In the genomic region with DNA sequence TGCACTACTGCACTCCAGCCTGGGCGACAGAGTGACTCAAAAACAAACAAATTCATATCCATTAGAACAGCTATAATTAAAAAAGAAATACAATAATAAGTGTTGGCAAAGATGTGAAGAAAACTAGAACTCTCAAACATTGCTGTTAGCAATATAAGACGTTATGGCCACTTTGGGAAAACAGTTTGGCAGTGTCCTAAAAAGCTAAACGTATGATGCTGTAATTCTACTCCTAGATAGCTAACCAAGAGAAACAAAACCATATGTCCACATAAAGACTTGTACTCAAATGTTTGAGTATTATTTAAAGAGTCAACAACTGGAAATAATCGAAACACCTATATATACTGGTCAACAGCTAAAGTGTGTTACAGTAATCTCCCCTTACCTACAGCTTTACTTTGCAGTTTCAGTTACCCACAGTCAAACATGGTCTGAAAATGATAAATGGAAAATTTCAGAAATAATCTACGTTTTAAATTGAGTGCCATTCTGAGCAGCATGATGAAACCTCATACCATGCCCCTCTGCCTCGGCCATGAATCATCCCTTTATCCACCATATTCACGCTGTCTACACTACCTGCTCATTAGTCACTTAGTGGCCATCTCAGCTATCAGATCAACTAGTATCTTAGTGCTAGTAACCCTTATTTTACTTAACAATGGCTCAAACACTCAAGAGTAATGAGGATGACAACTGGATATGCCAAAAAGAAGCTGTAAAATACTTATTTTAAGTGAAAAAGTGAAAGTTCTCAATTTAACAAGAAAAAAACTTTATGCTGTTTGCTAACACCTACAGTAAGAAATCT, we compare ENCODE assay signal across 10 cellular contexts. TPM values are rescaled to one million over a fixed set of nuclear protein-coding genes. Genes with fewer than 3 reads are reported as not detected.
A peak's percentile ranks its signal among the peaks of the same experiment; 100 is the strongest.
DNase-seq lines count a peak whose midpoint lies in the region; ATAC-seq and TF ChIP-seq lines count a peak whose summit lies in the region.
"Had no signal": no experiment of that assay in that cellular context is flagged by ENCODE, and none has a peak within 500 bp of the region (broad histone marks: within the 10 kb centered on the region; RNA-seq: fewer than 3 reads in every experiment).

No MANE protein-coding gene starts in this region.

- intact Hi-C loops in CD4-positive, alpha-beta memory T cell (cut with micrococcal nuclease) = loop anchor here (2.0 kb wide), 1 partner anchor 83 kb away; no protein-coding TSS in a partner anchor

- H3K9ac ChIP-seq in SK-N-MC (ENCODE audit: insufficient read length) = no peak overlapping the region

- CTCF ChIA-PET in HEK293 (lab: Yijun Ruan, JAX) = interaction anchor here (0.6 kb wide), 2 partner anchors 48 to 70 kb away, joined by 3 to 6 read pairs; no protein-coding TSS in a partner anchor
- CTCF ChIA-PET in CD4-positive, alpha-beta memory T cell (lab: Charles Lee; ENCODE audit: partially characterized antibody) = interaction anchor here (0.5 to 2.0 kb wide), 4 partner anchors 16 to 321 kb away, joined by 3 to 8 read pairs (median 4); no protein-coding TSS in a partner anchor

- H3K9me3 Mint-ChIP-seq in CD4-positive, alpha-beta memory T cell = no peaks in the 10 kb centered on the region

- no peak overlapping the region for H3K4me3 ChIP-seq in HEK293 (ENCODE audit: low read depth, low read length)
- no peak overlapping the region for H3K4me3 ChIP-seq in SK-N-MC
- H3K4me3 ChIP-seq in foreskin fibroblast (ENCODE audit: low read depth in 1 of 2, low read length in 2 of 2) = peak overlapping the region; percentile 6 to 23
- no peak overlapping the region for H3K4me3 ChIP-seq in CD4-positive, alpha-beta memory T cell (ENCODE audit: low read length in 2 of 2)
- H3K4me3 ChIP-seq: SJSA1 had no signal

- H3K9me3 ChIP-seq in HEK293 (ENCODE audit: control insufficient read depth, insufficient read depth, low read depth, low read length) (no peaks in the 10 kb centered on the region), SK-N-MC (ENCODE audit: low read depth, low read length) (no peaks in the 10 kb centered on the region)
- H3K9me3 ChIP-seq in CD4-positive, alpha-beta memory T cell (ENCODE audit: control insufficient read depth in 1 of 2, low read length in 2 of 2) = no peaks in the 10 kb centered on the region
- H3K9me3 ChIP-seq: SJSA1 had no signal

- H3K36me3 ChIP-seq in HEK293 (ENCODE audit: control insufficient read depth in 2 of 2, insufficient read depth in 1 of 2, low read length in 2 of 2) = no peaks in the 10 kb centered on the region
- H3K36me3 ChIP-seq in SK-N-MC (ENCODE audit: insufficient read depth, low read length) = no peaks in the 10 kb centered on the region
- H3K36me3 ChIP-seq in CD4-positive, alpha-beta memory T cell (ENCODE audit: insufficient read depth, low read length) = no peaks in the 10 kb centered on the region

- H3K4me1 ChIP-seq in HEK293 (ENCODE audit: control insufficient read depth, insufficient read depth, low read length) = peaks cover 2% of the 10 kb centered on the region; the same call in 1 of the 2 replicates
- peaks cover 14% of the 10 kb centered on the region for H3K4me1 ChIP-seq in CD4-positive, alpha-beta memory T cell (ENCODE audit: insufficient read depth, low read length)

- no peak for ATAC-seq in left lobe of liver
- no peak for ATAC-seq in GM21619 (IDR thresholded peaks at IDR 0.05; ENCODE audit: unreplicated experiment)

- H3K27ac ChIP-seq in HEK293 (ENCODE audit: extremely low read depth, low read depth, low read length) (peak overlapping the region; percentile 58; the same call in 1 of the 2 replicates), SK-N-MC (peak overlapping the region; percentile 65; the same call in 1 of the 2 replicates)
- H3K27ac ChIP-seq in CD4-positive, alpha-beta memory T cell (ENCODE audit: low read depth, low read length) = no peak overlapping the region
- H3K27ac ChIP-seq: SJSA1 had no signal

- TF ChIP-seq CTCF in HEK293 (tag by site-specific recombination; IDR thresholded peaks at IDR 0.05) (no peak), foreskin fibroblast (IDR thresholded peaks at IDR 0.05; ENCODE audit: low read depth, low read length) (no peak)

- no peak overlapping the region for H3K27ac Mint-ChIP-seq in CD4-positive, alpha-beta memory T cell

- no peaks in the 10 kb centered on the region for H3K27me3 ChIP-seq in CD4-positive, alpha-beta memory T cell (ENCODE audit: insufficient read depth, low read length)
- H3K27me3 ChIP-seq: SJSA1 had no signal

- peaks cover 0 to 2% of the 10 kb centered on the region in 2 donors for H3K36me3 Mint-ChIP-seq in CD4-positive, alpha-beta memory T cell

- POLR2A ChIA-PET in HEK293 (lab: Yijun Ruan, JAX) = interaction anchor here (1.1 kb wide), 1 partner anchor 128 kb away, joined by 3 read pairs; no protein-coding TSS in a partner anchor
- POLR2A ChIA-PET in CD4-positive, alpha-beta memory T cell (lab: Charles Lee; ENCODE audit: partially characterized antibody) = no interaction called here

- H3K27me3 Mint-ChIP-seq in CD4-positive, alpha-beta memory T cell = no peaks in the 10 kb centered on the region

- peak; percentile 7 for DNase-seq in COLO668 (lab: John Stamatoyannopoulos, UW; ENCODE audit: unreplicated experiment)
- no peak for DNase-seq in SK-N-MC (ENCODE audit: low read depth, low spot score)
- peak; percentile 51 to 84 for DNase-seq in foreskin fibroblast
- no peak for DNase-seq in left lobe of liver (ENCODE audit: low spot score)
- DNase-seq in NCI-H2029 (lab: John Stamatoyannopoulos, UW) = no peak
- no peak for DNase-seq in CD4-positive, alpha-beta memory T cell
- DNase-seq: nucleus accumbens had no signal

- peaks cover 20 to 32% (median 25%) of the 10 kb centered on the region in 4 donors for H3K4me1 Mint-ChIP-seq in CD4-positive, alpha-beta memory T cell

- no peak overlapping the region for H3K4me3 Mint-ChIP-seq in CD4-positive, alpha-beta memory T cell

TF ChIP-seq in HEK293, 187 proteins besides CTCF, POLR2A, EP300 and RAD21 (continues in another document):
- TF ChIP-seq SCRT2 (tag by site-specific recombination; IDR thresholded peaks at IDR 0.05) (0 out of 2 replicates have a peak, but pooled peaks have one; percentile 30), ZNF133 (tag by site-specific recombination; IDR thresholded peaks at IDR 0.05) (no peak), ZNF366 (tag by site-specific recombination; conservative IDR thresholded peaks at IDR 0.05) (0 out of 2 replicates have a peak, but pooled peaks have one; percentile 45), YY2 (tag by site-specific recombination; IDR thresholded peaks at IDR 0.05) (0 out of 2 replicates have a peak, but pooled peaks have one; percentile 24), ZNF529 (tag by site-specific recombination; IDR thresholded peaks at IDR 0.05; ENCODE audit: insufficient replicate concordance) (no peak), ZNF629 (tag by site-specific recombination; IDR thresholded peaks at IDR 0.05) (peak; percentile 76), ZNF843 (tag by site-specific recombination; IDR thresholded peaks at IDR 0.05) (peak; percentile 57; the same call in 1 of the 2 replicates), IKZF3 (tag by site-specific recombination; IDR thresholded peaks at IDR 0.05) (peak; percentile 16; the same call in 1 of the 2 replicates), ZNF10 (tag by site-specific recombination; IDR thresholded peaks at IDR 0.05) (peak; percentile 53), ZNF391 (tag by site-specific recombination; IDR thresholded peaks at IDR 0.05; ENCODE audit: borderline replicate concordance, low read depth) (no peak), ZNF335 (tag by site-specific recombination; conservative IDR thresholded peaks at IDR 0.05) (peak; percentile 32; the same call in 1 of the 2 replicates)
- TF ChIP-seq, protein P1, sequence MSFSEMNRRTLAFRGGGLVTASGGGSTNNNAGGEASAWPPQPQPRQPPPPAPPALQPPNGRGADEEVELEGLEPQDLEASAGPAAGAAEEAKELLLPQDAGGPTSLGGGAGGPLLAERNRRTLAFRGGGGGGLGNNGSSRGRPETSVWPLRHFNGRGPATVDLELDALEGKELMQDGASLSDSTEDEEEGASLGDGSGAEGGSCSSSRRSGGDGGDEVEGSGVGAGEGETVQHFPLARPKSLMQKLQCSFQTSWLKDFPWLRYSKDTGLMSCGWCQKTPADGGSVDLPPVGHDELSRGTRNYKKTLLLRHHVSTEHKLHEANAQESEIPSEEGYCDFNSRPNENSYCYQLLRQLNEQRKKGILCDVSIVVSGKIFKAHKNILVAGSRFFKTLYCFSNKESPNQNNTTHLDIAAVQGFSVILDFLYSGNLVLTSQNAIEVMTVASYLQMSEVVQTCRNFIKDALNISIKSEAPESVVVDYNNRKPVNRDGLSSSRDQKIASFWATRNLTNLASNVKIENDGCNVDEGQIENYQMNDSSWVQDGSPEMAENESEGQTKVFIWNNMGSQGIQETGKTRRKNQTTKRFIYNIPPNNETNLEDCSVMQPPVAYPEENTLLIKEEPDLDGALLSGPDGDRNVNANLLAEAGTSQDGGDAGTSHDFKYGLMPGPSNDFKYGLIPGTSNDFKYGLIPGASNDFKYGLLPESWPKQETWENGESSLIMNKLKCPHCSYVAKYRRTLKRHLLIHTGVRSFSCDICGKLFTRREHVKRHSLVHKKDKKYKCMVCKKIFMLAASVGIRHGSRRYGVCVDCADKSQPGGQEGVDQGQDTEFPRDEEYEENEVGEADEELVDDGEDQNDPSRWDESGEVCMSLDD (tag by site-specific recombination; IDR thresholded peaks at IDR 0.05) = no peak

RNA-seq across cellular contexts. Expression of gene ELF2, which starts 4.9 kb away (rescaled TPM):
- total RNA-seq in left lobe of liver = 14.3 TPM
- 10 to 100 TPM; 76.1 to 81.4 TPM for total RNA-seq in CD4-positive, alpha-beta memory T cell
- 10 to 100 TPM; 27.4 to 38.6 TPM for polyA plus RNA-seq in CD4-positive, alpha-beta memory T cell

Comparison
In these comparisons a context has a peak if more than half of its experiments do, and no peak if none do; other contexts are left out.
1. DNase-seq: peak in COLO668 (single experiment) and foreskin fibroblast (2 of 2); none in SK-N-MC (single experiment), left lobe of liver (single experiment), NCI-H2029 (single experiment) and CD4-positive, alpha-beta memory T cell (0 of 5).
2. H3K4me3 ChIP-seq: peak in foreskin fibroblast (2 of 2); none in HEK293 (single experiment), SK-N-MC (single experiment) and CD4-positive, alpha-beta memory T cell (0 of 2).